ENCODE assay signal across 19 cellular contexts in the genomic region with DNA sequence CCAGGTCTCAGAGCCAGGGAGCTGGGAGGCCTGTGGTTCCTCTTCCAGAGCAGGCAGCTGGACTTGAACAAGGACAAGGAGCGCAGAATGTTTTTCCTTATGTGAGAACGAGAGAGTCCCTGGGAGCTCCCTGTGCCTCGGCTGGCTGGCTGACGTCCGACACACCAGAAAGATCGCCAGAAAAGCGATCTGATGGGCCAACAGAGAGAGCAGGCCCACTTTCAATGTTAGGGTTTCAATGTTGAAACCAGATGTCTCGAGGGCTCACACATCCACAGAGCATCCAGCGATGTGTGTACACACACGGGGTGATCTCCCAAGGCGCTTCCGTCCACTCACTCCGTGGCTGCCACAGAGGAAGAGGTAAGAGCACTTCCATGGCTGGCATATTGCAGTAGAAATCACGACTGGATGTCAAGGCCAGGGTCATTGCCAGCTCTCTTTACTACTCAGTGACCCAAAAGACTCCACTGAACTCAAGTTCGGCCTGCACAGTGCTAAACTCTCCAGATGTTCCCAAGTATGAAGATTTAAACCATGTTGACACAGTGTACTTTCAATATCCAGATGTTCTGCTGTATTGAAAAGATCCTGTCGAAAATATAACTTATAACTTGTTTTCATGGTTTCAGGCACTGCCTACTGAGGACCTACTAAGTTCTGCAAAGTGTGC.
"Had no signal": no experiment of that assay in that cellular context is flagged by ENCODE, and none has a peak within 500 bp of the region (broad histone marks: within the 10 kb centered on the region; RNA-seq: fewer than 3 reads in every experiment).

No MANE protein-coding gene starts in this region.

- H3K4me3 Mint-ChIP-seq: activated CD4-positive, alpha-beta memory T cell treated with anti-CD3 and anti-CD28 coated beads for 36 hours; activated naive CD8-positive, alpha-beta T cell treated with anti-CD3 and anti-CD28 coated beads for 36 hours; memory B cell; neural crest cell had no signal

- H3K27ac ChIP-seq: SJCRH30, thoracic aorta, upper lobe of left lung had no signal

- H3K36me3 ChIP-seq: SJCRH30, thoracic aorta, upper lobe of left lung had no signal

- H3K36me3 Mint-ChIP-seq: memory B cell had no signal

- H3K4me3 ChIP-seq: mucosa of descending colon, SJCRH30, thoracic aorta, upper lobe of left lung had no signal

- H3K27me3 ChIP-seq: SJCRH30, upper lobe of left lung had no signal

- ATAC-seq: mucosa of descending colon had no signal

- H3K9me3 Mint-ChIP-seq: neural crest cell had no signal

- DNase-seq: activated CD4-positive, alpha-beta memory T cell treated with anti-CD3 and anti-CD28 coated beads for 36 hours; activated CD4-positive, alpha-beta T cell treated with anti-CD3 and anti-CD28 coated beads for 1 hour; activated naive CD4-positive, alpha-beta T cell treated with Interleukin-2 at 50 U/mL for 16 hours; activated naive CD8-positive, alpha-beta T cell treated with anti-CD3 and anti-CD28 coated beads for 36 hours; activated T-cell treated with anti-CD3 and anti-CD28 coated beads, Interleukin-2, amount 50 U/mL, for 48 hours; amniotic stem cell; cortex of kidney; foreskin melanocyte; glutamatergic neuron; mucosa of descending colon; SJCRH30; stimulated activated CD4-positive, alpha-beta T cell treated with anti-CD3 and anti-CD28 coated beads, Interleukin-12 subunit alpha, Interleukin-12 subunit beta, amount 100 ng/mL, for 4 hours; T-helper 1 cell; T-helper 9 cell had no signal

- H3K27ac Mint-ChIP-seq: activated CD4-positive, alpha-beta memory T cell treated with anti-CD3 and anti-CD28 coated beads for 36 hours; activated naive CD8-positive, alpha-beta T cell treated with anti-CD3 and anti-CD28 coated beads for 36 hours; memory B cell; progenitor cell of endocrine pancreas had no signal

- H3K27me3 Mint-ChIP-seq: activated CD4-positive, alpha-beta memory T cell treated with anti-CD3 and anti-CD28 coated beads for 36 hours; activated naive CD8-positive, alpha-beta T cell treated with anti-CD3 and anti-CD28 coated beads for 36 hours had no signal

- H3K9me3 ChIP-seq: mucosa of descending colon, SJCRH30, thoracic aorta, upper lobe of left lung had no signal

- H3K4me1 ChIP-seq: SJCRH30, upper lobe of left lung had no signal

- H3K4me1 Mint-ChIP-seq: memory B cell, neural crest cell had no signal
